2 cellular contexts compared by ENCODE assay signal in the genomic region with DNA sequence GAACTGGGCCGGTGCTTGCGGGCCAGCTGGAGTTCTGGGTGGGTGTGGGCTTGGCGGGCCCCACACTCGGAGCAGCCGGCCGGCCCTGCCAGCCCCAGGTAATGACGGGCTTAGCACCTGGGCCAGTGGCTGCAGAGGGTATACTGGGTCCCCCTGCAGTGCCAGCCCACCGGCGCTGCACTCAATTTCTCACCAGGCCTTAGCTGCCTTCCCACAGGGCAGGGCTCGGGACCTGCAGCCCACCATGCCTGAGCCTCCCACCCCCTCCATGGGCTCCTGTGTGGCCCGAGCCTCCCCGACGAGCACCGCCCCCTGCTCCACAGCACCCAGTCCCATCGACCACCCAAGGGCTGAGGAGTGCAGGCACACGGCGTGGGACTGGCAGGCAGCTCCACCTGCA. TPM values are rescaled to one million over a fixed set of nuclear protein-coding genes. Genes with fewer than 3 reads are reported as not detected.
"Had no signal": no experiment of that assay in that cellular context is flagged by ENCODE, and none has a peak within 500 bp of the region (broad histone marks: within the 10 kb centered on the region; RNA-seq: fewer than 3 reads in every experiment).

No MANE protein-coding gene starts in this region.

RNA-seq across cellular contexts. Expression of a gene that starts 50.3 kb away (rescaled TPM):
- total RNA-seq: lung microvascular endothelial cell had no signal
- polyA plus RNA-seq: immature natural killer cell had no signal
